1 cellular context compared by ENCODE assay signal in the genomic region with DNA sequence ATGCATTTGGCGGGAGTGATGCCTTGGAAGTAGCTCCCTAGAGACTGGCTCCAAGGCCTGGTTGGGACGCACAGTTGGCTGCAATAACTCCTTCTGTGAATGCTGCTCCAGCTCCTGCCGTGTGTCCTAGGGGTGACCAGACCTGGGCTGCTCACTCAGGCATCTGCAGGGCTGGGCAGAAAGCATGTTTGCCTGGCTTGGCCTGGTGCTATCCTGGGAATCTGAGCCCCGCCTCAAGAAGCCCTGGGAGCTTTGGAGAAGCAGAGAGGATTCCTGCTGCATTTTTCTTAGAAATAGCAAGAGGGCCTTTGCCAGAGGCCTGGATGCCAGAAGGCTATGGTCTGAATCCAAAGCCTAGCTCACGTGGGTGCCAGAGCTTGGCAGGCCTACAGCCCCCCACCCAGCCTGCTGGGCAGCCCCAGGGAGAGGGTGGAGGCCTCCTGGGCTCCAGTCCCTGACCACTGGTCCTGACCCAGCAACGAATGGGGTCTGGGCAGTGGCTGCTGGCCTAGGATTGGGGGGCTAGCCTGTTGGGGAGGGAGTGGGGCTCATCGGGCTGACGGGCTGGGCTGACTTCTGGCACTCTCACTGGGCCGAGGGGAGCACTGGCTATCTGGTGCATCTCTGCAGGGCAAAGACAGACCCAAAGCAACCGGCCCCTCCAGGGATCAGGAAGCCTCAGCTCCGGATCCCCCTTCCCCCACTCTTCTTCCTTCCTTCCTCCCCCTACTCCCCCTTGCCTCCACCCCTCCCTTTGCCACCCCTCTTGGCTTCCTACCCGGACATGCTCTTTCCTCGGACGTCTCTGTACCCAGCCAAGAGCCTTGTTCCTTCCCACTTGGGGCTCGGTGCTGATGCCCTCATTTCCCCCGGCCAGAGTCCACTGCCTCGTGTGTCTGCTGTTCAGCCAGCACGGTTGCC.
TF ChIP-seq lines count a peak whose summit lies in the region.

No MANE protein-coding gene starts in this region.

TF ChIP-seq in H1, 55 proteins besides CTCF, POLR2A, EP300 and RAD21:
- TF ChIP-seq, protein P1, sequence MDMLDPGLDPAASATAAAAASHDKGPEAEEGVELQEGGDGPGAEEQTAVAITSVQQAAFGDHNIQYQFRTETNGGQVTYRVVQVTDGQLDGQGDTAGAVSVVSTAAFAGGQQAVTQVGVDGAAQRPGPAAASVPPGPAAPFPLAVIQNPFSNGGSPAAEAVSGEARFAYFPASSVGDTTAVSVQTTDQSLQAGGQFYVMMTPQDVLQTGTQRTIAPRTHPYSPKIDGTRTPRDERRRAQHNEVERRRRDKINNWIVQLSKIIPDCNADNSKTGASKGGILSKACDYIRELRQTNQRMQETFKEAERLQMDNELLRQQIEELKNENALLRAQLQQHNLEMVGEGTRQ (IDR thresholded peaks at IDR 0.05; ENCODE audit: low read length) = no peak
- TF ChIP-seq PHF8 (conservative IDR thresholded peaks at IDR 0.05; ENCODE audit: low read depth, low read length) (no peak), KDM4A (IDR thresholded peaks at IDR 0.05; ENCODE audit: low read depth, low read length, severe bottlenecking) (no peak), ZNF274 (IDR thresholded peaks at IDR 0.05; ENCODE audit: borderline replicate concordance, extremely low read depth, low read length) (no peak), CREB1 (IDR thresholded peaks at IDR 0.05) (no peak)
- TF ChIP-seq, protein P2, sequence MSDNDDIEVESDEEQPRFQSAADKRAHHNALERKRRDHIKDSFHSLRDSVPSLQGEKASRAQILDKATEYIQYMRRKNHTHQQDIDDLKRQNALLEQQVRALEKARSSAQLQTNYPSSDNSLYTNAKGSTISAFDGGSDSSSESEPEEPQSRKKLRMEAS (IDR thresholded peaks at IDR 0.05) = no peak
